8 cellular contexts compared by ENCODE assay signal in the genomic region with DNA sequence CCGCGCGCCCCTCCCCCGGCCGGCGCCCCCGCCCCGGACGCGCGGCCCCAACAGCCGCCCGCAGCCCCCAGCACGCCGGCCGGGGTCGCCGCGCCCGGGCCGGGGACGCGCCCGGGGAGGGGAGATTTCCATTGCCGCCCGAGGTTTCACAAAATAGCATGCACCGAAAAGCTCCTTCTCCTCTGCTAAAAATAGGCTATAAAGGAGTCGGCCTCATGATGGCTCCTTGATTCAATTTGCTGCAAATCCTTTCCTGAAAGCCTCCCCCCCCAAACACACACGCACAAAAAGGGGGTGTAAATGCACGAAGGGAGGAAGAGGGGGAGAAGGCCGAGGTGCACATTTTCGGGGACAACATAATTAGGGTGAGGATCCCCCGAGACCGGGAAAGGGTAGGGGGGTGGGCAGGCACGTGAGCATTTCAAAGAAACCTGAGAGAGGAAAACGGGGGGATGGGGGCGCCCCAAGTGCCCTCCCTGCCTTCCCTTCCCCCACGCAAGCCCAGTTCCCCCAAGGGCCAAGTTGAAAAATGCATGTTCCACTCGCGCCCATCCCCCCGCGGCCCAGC. TPM values are rescaled to one million over a fixed set of nuclear protein-coding genes. Genes with fewer than 3 reads are reported as not detected.
DNase-seq lines count a peak whose midpoint lies in the region; ATAC-seq and TF ChIP-seq lines count a peak whose summit lies in the region.

No MANE protein-coding gene starts in this region.

- no peak for TF ChIP-seq CTCF in choroid plexus epithelial cell (conservative IDR thresholded peaks at IDR 0.05; ENCODE audit: low read depth, low read length)
- TF ChIP-seq CTCF in left lung (IDR thresholded peaks at IDR 0.05): no peak

- ATAC-seq in HG02852 (IDR thresholded peaks at IDR 0.05; ENCODE audit: unreplicated experiment) (peak; percentile 0), left lung (no peak), HG03175 (IDR thresholded peaks at IDR 0.05; ENCODE audit: unreplicated experiment) (no peak), HG03139 (IDR thresholded peaks at IDR 0.05; ENCODE audit: unreplicated experiment) (no peak)

- peak; percentile 35 for DNase-seq in DMS79 treated with DMSO at 0.1 percent for 48 hours (lab: John Stamatoyannopoulos, UW)
- peak; percentile 26 for DNase-seq in T-helper 22 cell (ENCODE audit: low read depth)
- peak; percentile 72 for DNase-seq in choroid plexus epithelial cell (ENCODE audit: low read depth)
- DNase-seq in left lung: no peak
- DNase-seq in stimulated activated CD4-positive, alpha-beta T cell treated with anti-CD3 and anti-CD28 coated beads, Interleukin-4, amount 100 ng/mL, for 24 hours: peak; percentile 65

- H3K36me3 ChIP-seq in left lung: no peaks in the 10 kb centered on the region

- H3K9me3 ChIP-seq in left lung: no peaks in the 10 kb centered on the region

- H3K27ac ChIP-seq in left lung: peak overlapping the region; percentile 95 to 96

- peaks cover 4 to 51% of the 10 kb centered on the region in 2 donors for H3K4me1 ChIP-seq in left lung

- H3K4me3 ChIP-seq in choroid plexus epithelial cell (ENCODE audit: low read depth, low read length) (peak overlapping the region; percentile 86), left lung (peak overlapping the region; percentile 72 to 74)

- H3K27me3 ChIP-seq in left lung: no peaks in the 10 kb centered on the region

- intact Hi-C loops in left lung (cut with DNase I): loop anchor here in 1 of 2 donors (2.0 to 10.0 kb wide), 2 partner anchors 142 to 164 kb away; no protein-coding TSS in a partner anchor

RNA-seq across cellular contexts. Expression of a gene that starts 0.7 kb away (rescaled TPM):
- total RNA-seq in left lung: 100 to 1,000 TPM; 152 to 163 TPM

Comparison
In these comparisons a context has a peak if more than half of its experiments do, and no peak if none do; other contexts are left out.
1. DNase-seq: peak in DMS79 treated with DMSO at 0.1 percent for 48 hours (single experiment), T-helper 22 cell (single experiment), choroid plexus epithelial cell (single experiment) and stimulated activated CD4-positive, alpha-beta T cell treated with anti-CD3 and anti-CD28 coated beads, Interleukin-4, amount 100 ng/mL, for 24 hours (single experiment); none in left lung (0 of 2).